In genomic region chr5:109570362-109570874, GRCh38 we compare ENCODE assay signal across 1 cellular context.
TF ChIP-seq lines count a peak whose summit lies in the region.

No MANE protein-coding gene starts in this region.

TF ChIP-seq in K562, 482 proteins besides CTCF, POLR2A, EP300 and RAD21 (continued from another document):
- TF ChIP-seq MAX (CRISPR knock-in tag; IDR thresholded peaks at IDR 0.05) (peak; percentile 60), GMEB1 (CRISPR knock-in tag; IDR thresholded peaks at IDR 0.05) (no peak), SIN3B (IDR thresholded peaks at IDR 0.05; ENCODE audit: low read depth) (no peak), NBN (IDR thresholded peaks at IDR 0.05; ENCODE audit: low read depth) (peak; percentile 60; the same call in 1 of the 2 replicates), CGGBP1 (CRISPR knock-in tag; IDR thresholded peaks at IDR 0.05) (no peak), NR4A1 (CRISPR knock-in tag; IDR thresholded peaks at IDR 0.05) (no peak), NR4A1 (tag; IDR thresholded peaks at IDR 0.05) (peak; percentile 59), FOXM1 (IDR thresholded peaks at IDR 0.05; ENCODE audit: low read depth) (0 out of 2 replicates have a peak, but pooled peaks have one; percentile 34), FOXM1 (CRISPR knock-in tag; IDR thresholded peaks at IDR 0.05; ENCODE audit: low read depth) (no peak), PTRF (tag; IDR thresholded peaks at IDR 0.05) (no peak), GABPB1 (CRISPR knock-in tag; IDR thresholded peaks at IDR 0.05) (0 out of 2 replicates have a peak, but pooled peaks have one; percentile 27), E4F1 (CRISPR knock-in tag; IDR thresholded peaks at IDR 0.05; ENCODE audit: borderline replicate concordance) (no peak), NFXL1 (CRISPR knock-in tag; IDR thresholded peaks at IDR 0.05) (no peak), ATF4 (CRISPR knock-in tag; IDR thresholded peaks at IDR 0.05) (peak; percentile 33; the same call in 1 of the 2 replicates), NCOR1 (IDR thresholded peaks at IDR 0.05) (peak; percentile 24; the same call in 1 of the 2 replicates), ZNF592 (IDR thresholded peaks at IDR 0.05) (peak; percentile 69; the same call in 1 of the 2 replicates), ZNF668 (CRISPR knock-in tag; IDR thresholded peaks at IDR 0.05) (0 out of 2 replicates have a peak, but pooled peaks have one; percentile 38), PHB2 (IDR thresholded peaks at IDR 0.05; ENCODE audit: low read depth) (no peak), SRSF3 (IDR thresholded peaks at IDR 0.05; ENCODE audit: insufficient read depth, low read length) (no peak), DMBX1 (CRISPR knock-in tag; IDR thresholded peaks at IDR 0.05; ENCODE audit: borderline replicate concordance) (0 out of 2 replicates have a peak, but pooled peaks have one; percentile 42), DPF2 (IDR thresholded peaks at IDR 0.05) (peak; percentile 89), ZNF639 (CRISPR knock-in tag; conservative IDR thresholded peaks at IDR 0.05 in 1 of 2, IDR thresholded peaks at IDR 0.05 in 1 of 2) (peak in 1 of 2 experiments; percentile 72; a peak in 1 of 4 replicates), CBX5 (IDR thresholded peaks at IDR 0.05; ENCODE audit: borderline replicate concordance, low read depth) (no peak), NCOA4 (IDR thresholded peaks at IDR 0.05; ENCODE audit: partially characterized antibody) (no peak), HES1 (IDR thresholded peaks at IDR 0.05; ENCODE audit: low read depth) (peak; percentile 94), YY1 (IDR thresholded peaks at IDR 0.05; ENCODE audit: borderline replicate concordance in 1 of 3, control insufficient read depth in 1 of 3, extremely low read depth in 1 of 3, insufficient read depth in 3 of 3, insufficient read length in 1 of 3, insufficient replicate concordance in 2 of 3, low read depth in 1 of 3, low read length in 2 of 3) (peak in 1 of 3 experiments; percentile 53), CTBP1 (IDR thresholded peaks at IDR 0.05; ENCODE audit: borderline replicate concordance) (peak; percentile 29; the same call in 1 of the 2 replicates), SMARCB1 (IDR thresholded peaks at IDR 0.05; ENCODE audit: insufficient read length, low read depth) (no peak), ZNF431 (CRISPR knock-in tag; IDR thresholded peaks at IDR 0.05) (no peak), CXXC5 (CRISPR knock-in tag; IDR thresholded peaks at IDR 0.05) (peak; percentile 93), PKNOX1 (IDR thresholded peaks at IDR 0.05) (0 out of 2 replicates have a peak, but pooled peaks have one; percentile 10), ZNF584 (CRISPR knock-in tag; IDR thresholded peaks at IDR 0.05; ENCODE audit: low read depth) (no peak)
TF ChIP-seq in K562: peak in this region for 77.
